ENCODE assay signal across 8 cellular contexts in the genomic region with DNA sequence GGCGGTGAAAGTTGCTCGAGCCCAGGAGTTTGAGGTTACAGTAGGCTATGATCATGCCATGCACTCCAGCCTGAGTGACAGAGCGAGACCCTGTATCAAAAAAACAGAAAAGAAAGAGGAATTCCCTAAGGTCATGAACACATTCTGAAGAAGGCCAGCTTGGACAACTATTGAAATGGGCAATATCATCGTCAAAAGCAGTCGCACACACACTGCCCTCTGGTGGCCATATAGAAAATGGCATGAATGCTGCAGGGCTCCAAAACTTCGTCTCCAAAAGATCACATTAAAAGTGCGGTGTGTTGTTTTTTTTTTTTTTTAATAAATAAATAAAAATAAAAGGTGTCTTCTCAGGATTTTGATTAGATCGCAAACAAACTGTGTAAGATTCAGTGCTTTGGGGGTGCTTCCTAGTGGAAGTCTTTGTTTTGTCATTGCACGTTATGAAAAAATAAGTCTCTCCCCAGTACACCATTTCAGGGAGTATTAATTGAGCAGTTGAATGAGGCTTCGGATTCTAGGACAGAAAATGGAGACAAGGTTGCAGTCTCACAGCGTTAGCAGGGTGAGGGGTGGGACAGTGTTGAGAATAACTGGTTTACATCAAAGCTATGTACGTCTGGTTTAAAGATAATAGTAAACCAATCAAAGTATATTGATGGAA.
A peak's percentile ranks its signal among the peaks of the same experiment; 100 is the strongest.
DNase-seq lines count a peak whose midpoint lies in the region; ATAC-seq and TF ChIP-seq lines count a peak whose summit lies in the region.

No MANE protein-coding gene starts in this region.

- H3F3A ChIP-seq in smooth muscle cell (ENCODE audit: low read depth): no peaks in the 10 kb centered on the region

- H3K4me3 ChIP-seq in MG63 (no peak overlapping the region), dorsolateral prefrontal cortex (no peak overlapping the region), smooth muscle cell (no peak overlapping the region)

- WGBS in smooth muscle cell (ENCODE audit: low lambda C conversion rate): 71% methylated on average over 12 of the region's 12 CpGs

- no peaks in the 10 kb centered on the region for H3K4me1 ChIP-seq in smooth muscle cell (ENCODE audit: low read depth)

- H3K79me2 ChIP-seq in smooth muscle cell (ENCODE audit: low read depth): no peaks in the 10 kb centered on the region

- no peak overlapping the region for H2AFZ ChIP-seq in smooth muscle cell (ENCODE audit: low read depth)

- H3K9me3 ChIP-seq in MG63 (no peaks in the 10 kb centered on the region), smooth muscle cell (replicated peaks; ENCODE audit: low read depth) (no peaks in the 10 kb centered on the region)

- intact Hi-C loops in dorsolateral prefrontal cortex (cut with DNase I): no loop called here

- no peak overlapping the region for H3K4me2 ChIP-seq in smooth muscle cell

- no peak for ATAC-seq in HG03025 (IDR thresholded peaks at IDR 0.05; ENCODE audit: low FRiP score, unreplicated experiment)

- H3K36me3 ChIP-seq in MG63 (no peaks in the 10 kb centered on the region), smooth muscle cell (ENCODE audit: low read depth) (no peaks in the 10 kb centered on the region)

- no peak overlapping the region for H3K27ac ChIP-seq in dorsolateral prefrontal cortex
- H3K27ac ChIP-seq in smooth muscle cell (ENCODE audit: low read depth): no peak overlapping the region

- H3K9ac ChIP-seq in smooth muscle cell (ENCODE audit: low read depth): no peak overlapping the region

- no peaks in the 10 kb centered on the region for H3K27me3 ChIP-seq in MG63
- H3K27me3 ChIP-seq in dorsolateral prefrontal cortex: peaks cover 0 to 37% (median 17%) of the 10 kb centered on the region in 45 donors
- no peaks in the 10 kb centered on the region for H3K27me3 ChIP-seq in smooth muscle cell (ENCODE audit: low read depth)

- no peaks in the 10 kb centered on the region for H4K20me1 ChIP-seq in smooth muscle cell (ENCODE audit: low read depth)

- DNase-seq in stimulated activated CD4-positive, alpha-beta T cell treated with anti-CD3 and anti-CD28 coated beads, Interleukin-15, amount 100 ng/mL, for 24 hours: peak; percentile 14
- DNase-seq in stimulated activated CD4-positive, alpha-beta T cell treated with anti-CD3 and anti-CD28 coated beads, Interleukin-1b, Interleukin-23, amount 100 ng/mL, for 48 hours: no peak
- peak; percentile 21 for DNase-seq in MG63
- no peak for DNase-seq in dorsolateral prefrontal cortex
- DNase-seq in smooth muscle cell (lab: John Stamatoyannopoulos, UW; ENCODE audit: unreplicated experiment): no peak
- DNase-seq in NCI-H1417 treated with DMSO at 0.1 percent for 48 hours (lab: John Stamatoyannopoulos, UW): no peak
- no peak for DNase-seq in stimulated activated CD4-positive, alpha-beta T cell treated with anti-CD3 and anti-CD28 coated beads, Interleukin-12 subunit alpha, Interleukin-12 subunit beta, amount 100 ng/mL, for 4 hours

- peak; percentile 45 to 78 (median 67) for TF ChIP-seq CTCF in dorsolateral prefrontal cortex (IDR thresholded peaks at IDR 0.05 in 54 of 56, conservative IDR thresholded peaks at IDR 0.05 in 2 of 56; ENCODE audit: low read depth in 1 of 56, partially characterized antibody in 56 of 56)
- peak; percentile 79 for TF ChIP-seq CTCF in smooth muscle cell (IDR thresholded peaks at IDR 0.05; ENCODE audit: borderline replicate concordance, insufficient read depth, poor library complexity, severe bottlenecking)

Comparison
In these comparisons a context has a peak if more than half of its experiments do, and no peak if none do; other contexts are left out.
1. DNase-seq: peak in stimulated activated CD4-positive, alpha-beta T cell treated with anti-CD3 and anti-CD28 coated beads, Interleukin-15, amount 100 ng/mL, for 24 hours (single experiment) and MG63 (single experiment); none in stimulated activated CD4-positive, alpha-beta T cell treated with anti-CD3 and anti-CD28 coated beads, Interleukin-1b, Interleukin-23, amount 100 ng/mL, for 48 hours (single experiment), dorsolateral prefrontal cortex (0 of 10), smooth muscle cell (single experiment), NCI-H1417 treated with DMSO at 0.1 percent for 48 hours (single experiment) and stimulated activated CD4-positive, alpha-beta T cell treated with anti-CD3 and anti-CD28 coated beads, Interleukin-12 subunit alpha, Interleukin-12 subunit beta, amount 100 ng/mL, for 4 hours (single experiment).